In genomic region chr10:43491855-43492254, GRCh38 we compare ENCODE assay signal across 8 cellular contexts.
"Had no signal": no experiment of that assay in that cellular context is flagged by ENCODE, and none has a peak within 500 bp of the region (broad histone marks: within the 10 kb centered on the region; RNA-seq: fewer than 3 reads in every experiment).

No MANE protein-coding gene starts in this region.

- H3K4me3 ChIP-seq: GM23248, K562 had no signal

- H3K27ac ChIP-seq: GM23248 had no signal

- H3K27ac Mint-ChIP-seq: H9 had no signal

- FAIRE-seq: H1, H54, HTR-8/SVneo, K562 had no signal

- DNase-seq: GM23248, H9, HCEC 1CT, IMR-90 had no signal

- ATAC-seq: K562 had no signal

- H3K4me3 Mint-ChIP-seq: H9 had no signal

- H3K4me1 Mint-ChIP-seq: H9 had no signal

- H2AFZ ChIP-seq: GM23248 had no signal
